In genomic region chr18:9771261-9771976, GRCh38 we compare ENCODE assay signal across 8 cellular contexts.
DNase-seq lines count a peak whose midpoint lies in the region; ATAC-seq, FAIRE-seq and TF ChIP-seq lines count a peak whose summit lies in the region.

No MANE protein-coding gene starts in this region.

- H3K36me3 ChIP-seq in KMS-11 (ENCODE audit: insufficient read depth) (no peaks in the 10 kb centered on the region), bronchial epithelial cell (ENCODE audit: control insufficient read depth, insufficient read depth, low read length) (peaks cover 2% of the 10 kb centered on the region), kidney epithelial cell (ENCODE audit: control insufficient read depth, insufficient read depth, low read length) (no peaks in the 10 kb centered on the region)

- no peaks in the 10 kb centered on the region for H4K20me1 ChIP-seq in KMS-11 (ENCODE audit: insufficient read depth)

- no peak overlapping the region for H3K9ac ChIP-seq in KMS-11

- no peaks in the 10 kb centered on the region for H3K4me1 ChIP-seq in KMS-11 (ENCODE audit: low read depth, poor library complexity, severe bottlenecking)

- peak; percentile 63 for ATAC-seq in GM18907 (IDR thresholded peaks at IDR 0.05; ENCODE audit: unreplicated experiment)
- no peak for ATAC-seq in HG03139 (IDR thresholded peaks at IDR 0.05; ENCODE audit: unreplicated experiment)

- DNase-seq in AG04450 (ENCODE audit: low read depth, low spot score) (no peak), bronchial epithelial cell (ENCODE audit: low read depth) (peak; percentile 58), kidney epithelial cell (ENCODE audit: low read depth) (no peak)
- DNase-seq in stimulated activated CD4-positive, alpha-beta T cell treated with anti-CD3 and anti-CD28 coated beads, Interleukin-12 subunit alpha, Interleukin-12 subunit beta, amount 100 ng/mL, for 48 hours (ENCODE audit: low read depth in 2 of 3, low spot score in 1 of 3), result peak; percentile 38 to 70 (median 57)

- H3K9me3 ChIP-seq in AG04450 (ENCODE audit: control insufficient read depth, insufficient read depth, low read length), result no peaks in the 10 kb centered on the region

- FAIRE-seq in bronchial epithelial cell (lab: Jason Lieb, UNC), result no peak

- peak; percentile 96 for TF ChIP-seq CTCF in AG04450 (IDR thresholded peaks at IDR 0.05; ENCODE audit: low read depth, low read length)
- peak; percentile 84 for TF ChIP-seq CTCF in KMS-11 (conservative IDR thresholded peaks at IDR 0.05; ENCODE audit: low read depth, low read length)
- TF ChIP-seq CTCF in VCaP (conservative IDR thresholded peaks at IDR 0.05), result peak; percentile 31
- peak; percentile 97 for TF ChIP-seq CTCF in bronchial epithelial cell (IDR thresholded peaks at IDR 0.05; ENCODE audit: insufficient read depth, low read length, severe bottlenecking)
- TF ChIP-seq CTCF in kidney epithelial cell (IDR thresholded peaks at IDR 0.05; ENCODE audit: insufficient read depth, low read length, poor library complexity, severe bottlenecking), result peak; percentile 99

- POLR2A ChIA-PET in AG04450 (lab: Yijun Ruan, JAX), result no interaction called here

- H3K4me3 ChIP-seq in AG04450 (ENCODE audit: low read depth, low read length) (no peak overlapping the region), KMS-11 (IDR thresholded peaks at IDR 0.05; ENCODE audit: insufficient read depth, low read depth, low read length) (no peak overlapping the region), bronchial epithelial cell (ENCODE audit: low read depth, low read length) (no peak overlapping the region), kidney epithelial cell (ENCODE audit: low read depth, low read length) (no peak overlapping the region)

- H3K27me3 ChIP-seq in AG04450 (ENCODE audit: control insufficient read depth, insufficient read depth, low read length) (no peaks in the 10 kb centered on the region), KMS-11 (ENCODE audit: insufficient read depth, low read depth) (no peaks in the 10 kb centered on the region), bronchial epithelial cell (ENCODE audit: control insufficient read depth, insufficient read depth, low read length) (no peaks in the 10 kb centered on the region), kidney epithelial cell (ENCODE audit: control insufficient read depth, insufficient read depth, low read length) (no peaks in the 10 kb centered on the region)

- H3K27ac ChIP-seq in AG04450 (ENCODE audit: low read depth, low read length) (peak overlapping the region; percentile 21), KMS-11 (no peak overlapping the region), VCaP (no peak overlapping the region)

- no peaks in the 10 kb centered on the region for H3K79me2 ChIP-seq in KMS-11 (ENCODE audit: insufficient read depth, low read depth)

- no peak overlapping the region for H2AFZ ChIP-seq in KMS-11 (ENCODE audit: low read depth)

- H3K4me2 ChIP-seq in KMS-11, result no peak overlapping the region

- CTCF ChIA-PET in AG04450 (lab: Charles Lee), result interaction anchor here (0.6 to 1.3 kb wide), 6 partner anchors 10 to 197 kb away, joined by 3 to 7 read pairs (median 4); no protein-coding TSS in a partner anchor

Comparison
In these comparisons a context has a peak if more than half of its experiments do, and no peak if none do; other contexts are left out.
1. DNase-seq: peak in bronchial epithelial cell (single experiment) and stimulated activated CD4-positive, alpha-beta T cell treated with anti-CD3 and anti-CD28 coated beads, Interleukin-12 subunit alpha, Interleukin-12 subunit beta, amount 100 ng/mL, for 48 hours (3 of 3); none in AG04450 (single experiment) and kidney epithelial cell (single experiment).
2. CTCF ChIP-seq: peak in every context shown above with its lines; median percentile 99 in kidney epithelial cell; 97 in bronchial epithelial cell; 96 in AG04450; 84 in KMS-11; 31 in VCaP.